ENCODE assay signal across 2 cellular contexts in genomic region chr4:127622621-127622922, GRCh38.
TF ChIP-seq lines count a peak whose summit lies in the region.

No MANE protein-coding gene starts in this region.

TF ChIP-seq in HepG2, 621 proteins besides CTCF, POLR2A, EP300 and RAD21:
- no peak for TF ChIP-seq ZNF790 (CRISPR knock-in tag; IDR thresholded peaks at IDR 0.05; ENCODE audit: borderline replicate concordance)
- 0 out of 2 replicates have a peak, but pooled peaks have one; percentile 31 for TF ChIP-seq ZNF512B (CRISPR knock-in tag; IDR thresholded peaks at IDR 0.05; ENCODE audit: borderline replicate concordance)

TF ChIP-seq in endothelial cell of umbilical vein, 7 proteins besides CTCF, POLR2A, EP300 and RAD21:
- TF ChIP-seq POLR2AphosphoS5 (IDR thresholded peaks at IDR 0.05; ENCODE audit: insufficient read depth, low read depth, low read length) (no peak), EZH2 (IDR thresholded peaks at IDR 0.05; ENCODE audit: borderline replicate concordance, low read depth, low read length, severe bottlenecking) (no peak), JUN (IDR thresholded peaks at IDR 0.05; ENCODE audit: borderline replicate concordance, insufficient read depth, insufficient read length, low read depth) (no peak), GATA2 (IDR thresholded peaks at IDR 0.05; ENCODE audit: insufficient read depth, insufficient read length, low read depth, low read length) (no peak), MYC (IDR thresholded peaks at IDR 0.05; ENCODE audit: low read depth, low read length) (no peak), FOS (IDR thresholded peaks at IDR 0.05; ENCODE audit: borderline replicate concordance, insufficient read depth, low read length) (no peak), MAX (IDR thresholded peaks at IDR 0.05; ENCODE audit: insufficient read depth, insufficient read length) (no peak)
